ENCODE assay signal across 13 cellular contexts in genomic region chr4:150033937-150034336, GRCh38. TPM values are rescaled to one million over a fixed set of nuclear protein-coding genes. Genes with fewer than 3 reads are reported as not detected.
A peak's percentile ranks its signal among the peaks of the same experiment; 100 is the strongest.
DNase-seq lines count a peak whose midpoint lies in the region; ATAC-seq and TF ChIP-seq lines count a peak whose summit lies in the region.
"Had no signal": no experiment of that assay in that cellular context is flagged by ENCODE, and none has a peak within 500 bp of the region (broad histone marks: within the 10 kb centered on the region; RNA-seq: fewer than 3 reads in every experiment).

No MANE protein-coding gene starts in this region.

- no peak overlapping the region for H3K4me2 ChIP-seq in OCI-LY3 (ENCODE audit: low read length)
- H3K4me2 ChIP-seq: BLaER1 had no signal

- H3K27me3 ChIP-seq in OCI-LY3 (ENCODE audit: low read depth, low read length), result no peaks in the 10 kb centered on the region
- H3K27me3 ChIP-seq: BLaER1, cardiac muscle cell had no signal

- no peaks in the 10 kb centered on the region for H4K20me1 ChIP-seq in OCI-LY3 (ENCODE audit: insufficient read depth, low read length)
- H4K20me1 ChIP-seq: BLaER1 had no signal

- peaks cover 8% of the 10 kb centered on the region for H3K27me3 Mint-ChIP-seq in activated CD4-positive, alpha-beta memory T cell treated with anti-CD3 and anti-CD28 coated beads, Interleukin-2, amount 10 ng/mL, durations not matched to agents 7 days and 5 days
- H3K27me3 Mint-ChIP-seq in stimulated activated naive B cell treated with anti-CD40 and anti-IgM and Interleukin-4, amounts not matched to agents 10 μg/mL and 1 μg/mL and 100 μg/mL, for 72 hours, result peaks cover 16 to 28% of the 10 kb centered on the region in 2 donors

- POLR2A ChIA-PET in activated CD4-positive, alpha-beta memory T cell treated with anti-CD3 and anti-CD28 coated beads, Interleukin-2, amount 10 ng/mL, durations not matched to agents 7 days and 5 days (lab: Charles Lee), result no interaction called here

- no peak for TF ChIP-seq CTCF in HFF-Myc (IDR thresholded peaks at IDR 0.05; ENCODE audit: low read depth, low read length, missing control alignments)
- no peak for TF ChIP-seq CTCF in OCI-LY3 (IDR thresholded peaks at IDR 0.05; ENCODE audit: low read depth, low read length)
- TF ChIP-seq CTCF in fibroblast of villous mesenchyme (IDR thresholded peaks at IDR 0.05; ENCODE audit: insufficient read depth, low read depth, low read length), result no peak

- H3K4me3 ChIP-seq in HFF-Myc (replicated peaks; ENCODE audit: low read depth, low read length) (no peak overlapping the region), OCI-LY3 (ENCODE audit: low read length) (no peak overlapping the region), fibroblast of villous mesenchyme (ENCODE audit: low read depth, low read length) (no peak overlapping the region)
- H3K4me3 ChIP-seq: BLaER1, cardiac muscle cell, left ventricle myocardium inferior had no signal

- no peaks in the 10 kb centered on the region for H3K79me2 ChIP-seq in OCI-LY3 (ENCODE audit: low read length)

- H3K27ac Mint-ChIP-seq in activated CD4-positive, alpha-beta memory T cell treated with anti-CD3 and anti-CD28 coated beads, Interleukin-2, amount 10 ng/mL, durations not matched to agents 7 days and 5 days, result no peak overlapping the region
- H3K27ac Mint-ChIP-seq in stimulated activated naive B cell treated with anti-CD40 and anti-IgM and Interleukin-4, amounts not matched to agents 10 μg/mL and 1 μg/mL and 100 μg/mL, for 72 hours, result no peak overlapping the region
- H3K27ac Mint-ChIP-seq: activated B cell treated with CpG ODN at 0.5 μM for 24 hours; activated T-cell treated with anti-CD3 and anti-CD28 coated beads, Interleukin-2, amount 50 U/mL, for 24 hours had no signal

- H3K36me3 Mint-ChIP-seq in activated CD4-positive, alpha-beta memory T cell treated with anti-CD3 and anti-CD28 coated beads, Interleukin-2, amount 10 ng/mL, durations not matched to agents 7 days and 5 days (ENCODE audit: low read depth), result no peaks in the 10 kb centered on the region
- peaks cover 0 to 8% of the 10 kb centered on the region in 2 donors for H3K36me3 Mint-ChIP-seq in stimulated activated naive B cell treated with anti-CD40 and anti-IgM and Interleukin-4, amounts not matched to agents 10 μg/mL and 1 μg/mL and 100 μg/mL, for 72 hours

- DNase-seq in COLO668 (lab: John Stamatoyannopoulos, UW; ENCODE audit: unreplicated experiment), result peak; percentile 59
- DNase-seq in HFF-Myc (ENCODE audit: extremely low read depth, low read depth), result peak; percentile 40
- DNase-seq in fibroblast of villous mesenchyme (ENCODE audit: low read depth), result peak; percentile 47
- DNase-seq in activated CD4-positive, alpha-beta memory T cell treated with anti-CD3 and anti-CD28 coated beads, Interleukin-2, amount 10 ng/mL, durations not matched to agents 7 days and 5 days, result no peak
- no peak for DNase-seq in stimulated activated naive B cell treated with anti-CD40 and anti-IgM and Interleukin-4, amounts not matched to agents 10 μg/mL and 1 μg/mL and 100 μg/mL, for 72 hours
- DNase-seq: activated B cell treated with CpG ODN at 0.5 μM for 24 hours; activated T-cell treated with anti-CD3 and anti-CD28 coated beads, Interleukin-2, amount 50 U/mL, for 24 hours; left ventricle myocardium inferior had no signal

- H3K4me3 Mint-ChIP-seq in activated CD4-positive, alpha-beta memory T cell treated with anti-CD3 and anti-CD28 coated beads, Interleukin-2, amount 10 ng/mL, durations not matched to agents 7 days and 5 days, result no peak overlapping the region
- H3K4me3 Mint-ChIP-seq in stimulated activated naive B cell treated with anti-CD40 and anti-IgM and Interleukin-4, amounts not matched to agents 10 μg/mL and 1 μg/mL and 100 μg/mL, for 72 hours, result no peak overlapping the region
- H3K4me3 Mint-ChIP-seq: activated B cell treated with CpG ODN at 0.5 μM for 24 hours; activated T-cell treated with anti-CD3 and anti-CD28 coated beads, Interleukin-2, amount 50 U/mL, for 24 hours had no signal

- H3K9me3 ChIP-seq in OCI-LY3 (ENCODE audit: insufficient read depth, low read length), result peaks cover 56% of the 10 kb centered on the region
- H3K9me3 ChIP-seq: left ventricle myocardium inferior had no signal

- CTCF ChIA-PET in activated CD4-positive, alpha-beta memory T cell treated with anti-CD3 and anti-CD28 coated beads, Interleukin-2, amount 10 ng/mL, durations not matched to agents 7 days and 5 days (lab: Charles Lee), result interaction anchor here (1.0 kb wide), 1 partner anchor 53 kb away, joined by 3 read pairs; no protein-coding TSS in a partner anchor

- no peaks in the 10 kb centered on the region for H3K4me1 Mint-ChIP-seq in activated CD4-positive, alpha-beta memory T cell treated with anti-CD3 and anti-CD28 coated beads, Interleukin-2, amount 10 ng/mL, durations not matched to agents 7 days and 5 days
- peaks cover 22 to 26% of the 10 kb centered on the region in 2 donors for H3K4me1 Mint-ChIP-seq in stimulated activated naive B cell treated with anti-CD40 and anti-IgM and Interleukin-4, amounts not matched to agents 10 μg/mL and 1 μg/mL and 100 μg/mL, for 72 hours

- no peaks in the 10 kb centered on the region for H3K9me3 Mint-ChIP-seq in activated CD4-positive, alpha-beta memory T cell treated with anti-CD3 and anti-CD28 coated beads, Interleukin-2, amount 10 ng/mL, durations not matched to agents 7 days and 5 days
- peaks cover 4 to 8% of the 10 kb centered on the region in 2 donors for H3K9me3 Mint-ChIP-seq in stimulated activated naive B cell treated with anti-CD40 and anti-IgM and Interleukin-4, amounts not matched to agents 10 μg/mL and 1 μg/mL and 100 μg/mL, for 72 hours
- H3K9me3 Mint-ChIP-seq: activated B cell treated with CpG ODN at 0.5 μM for 24 hours had no signal

- H3K27ac ChIP-seq in OCI-LY3 (ENCODE audit: low read length), result peak overlapping the region; percentile 76; the same call in 1 of the 2 replicates
- H3K27ac ChIP-seq: BLaER1, cardiac muscle cell, left ventricle myocardium inferior had no signal

- H2AFZ ChIP-seq in OCI-LY3 (ENCODE audit: low read depth, low read length), result no peak overlapping the region

- H3K4me1 ChIP-seq in OCI-LY3 (ENCODE audit: low read length), result peaks cover 38% of the 10 kb centered on the region
- H3K4me1 ChIP-seq: BLaER1, left ventricle myocardium inferior had no signal

- H3K36me3 ChIP-seq in OCI-LY3 (replicated peaks; ENCODE audit: low read depth, low read length), result peaks cover 55% of the 10 kb centered on the region
- H3K36me3 ChIP-seq: BLaER1, cardiac muscle cell, left ventricle myocardium inferior had no signal

- H3K9ac ChIP-seq in OCI-LY3 (ENCODE audit: low read length), result no peak overlapping the region
- H3K9ac ChIP-seq: BLaER1 had no signal

- ATAC-seq in stimulated activated naive B cell treated with anti-CD40 and anti-IgM and Interleukin-4, amounts not matched to agents 10 μg/mL and 1 μg/mL and 100 μg/mL, for 72 hours (replicated peaks), result no peak
- no peak for ATAC-seq in HG03159 (IDR thresholded peaks at IDR 0.05; ENCODE audit: unreplicated experiment)
- ATAC-seq in GM18868 (IDR thresholded peaks at IDR 0.05; ENCODE audit: unreplicated experiment), result no peak

RNA-seq across cellular contexts. Expression of gene DCLK2, which starts 44.3 kb away (rescaled TPM):
- total RNA-seq in fibroblast of villous mesenchyme, result 13.0 and 24.2 TPM in 2 replicates
- under 1 TPM; 0.05 to 0.08 TPM for total RNA-seq in activated CD4-positive, alpha-beta memory T cell treated with anti-CD3 and anti-CD28 coated beads, Interleukin-2, amount 10 ng/mL, durations not matched to agents 7 days and 5 days

Comparison
In these comparisons a context has a peak if more than half of its experiments do, and no peak if none do; other contexts are left out.
1. DNase-seq: peak in COLO668 (single experiment), HFF-Myc (single experiment) and fibroblast of villous mesenchyme (single experiment); none in activated CD4-positive, alpha-beta memory T cell treated with anti-CD3 and anti-CD28 coated beads, Interleukin-2, amount 10 ng/mL, durations not matched to agents 7 days and 5 days (single experiment) and stimulated activated naive B cell treated with anti-CD40 and anti-IgM and Interleukin-4, amounts not matched to agents 10 μg/mL and 1 μg/mL and 100 μg/mL, for 72 hours (single experiment).
2. RNA of gene DCLK2, which starts 44.3 kb away (total RNA-seq): 13.0 to 24.2 TPM in fibroblast of villous mesenchyme; 0.05 to 0.08 TPM in activated CD4-positive, alpha-beta memory T cell treated with anti-CD3 and anti-CD28 coated beads, Interleukin-2, amount 10 ng/mL, durations not matched to agents 7 days and 5 days; every median in the first group is over 10 times any median in the second.